ENCODE assay signal across 17 cellular contexts in genomic region chr9:91824591-91825339, GRCh38.
DNase-seq lines count a peak whose midpoint lies in the region; ATAC-seq, FAIRE-seq and TF ChIP-seq lines count a peak whose summit lies in the region.
"Had no signal": no experiment of that assay in that cellular context is flagged by ENCODE, and none has a peak within 500 bp of the region (broad histone marks: within the 10 kb centered on the region; RNA-seq: fewer than 3 reads in every experiment).

No MANE protein-coding gene starts in this region.

- peak; percentile 89 for DNase-seq in adipocyte (ENCODE audit: low read depth)
- no peak for DNase-seq in omental fat pad (ENCODE audit: low spot score)
- no peak for DNase-seq in NAMALWA (ENCODE audit: low spot score)
- no peak for DNase-seq in D721Med (ENCODE audit: insufficient read length, low spot score)
- no peak for DNase-seq in mesenteric fat pad (ENCODE audit: low spot score)
- DNase-seq: activated CD4-positive, alpha-beta memory T cell treated with anti-CD3 and anti-CD28 coated beads, Interleukin-2, amount 10 ng/mL, durations not matched to agents 7 days and 5 days; caudate nucleus; naive B cell; NCI-H1694 treated with DMSO at 0.1 percent for 48 hours; NCI-H774; testis had no signal

- H3K9me3 ChIP-seq in adipocyte (ENCODE audit: control insufficient read depth, low read length) (peaks cover 4% of the 10 kb centered on the region), gastroesophageal sphincter (no peaks in the 10 kb centered on the region)
- H3K9me3 ChIP-seq: A549, testis had no signal

- H3K36me3 ChIP-seq in ACC112 (ENCODE audit: insufficient read depth, low read length) = no peaks in the 10 kb centered on the region
- no peaks in the 10 kb centered on the region for H3K36me3 ChIP-seq in adipocyte (ENCODE audit: control insufficient read depth, insufficient read depth, low read length, severe bottlenecking)
- H3K36me3 ChIP-seq in gastroesophageal sphincter = no peaks in the 10 kb centered on the region

- no peak for TF ChIP-seq POLR2A in gastroesophageal sphincter (IDR thresholded peaks at IDR 0.05)

- peaks cover 17% of the 10 kb centered on the region for H3K4me1 ChIP-seq in ACC112 (ENCODE audit: control insufficient read depth, insufficient read depth, low read length, unreplicated experiment)
- peaks cover 30% of the 10 kb centered on the region for H3K4me1 ChIP-seq in adipocyte (ENCODE audit: control insufficient read depth, insufficient read depth, low read length)
- peaks cover 0 to 48% (median 4%) of the 10 kb centered on the region in 3 donors for H3K4me1 ChIP-seq in gastroesophageal sphincter
- H3K4me1 ChIP-seq: A549, testis had no signal

- ATAC-seq in gastroesophageal sphincter = peak; percentile 74
- peak; percentile 46 for ATAC-seq in omental fat pad (ENCODE audit: low FRiP score)
- ATAC-seq in HG03571 (IDR thresholded peaks at IDR 0.05; ENCODE audit: unreplicated experiment) = no peak
- ATAC-seq: A549, K562 had no signal

- H3K27ac ChIP-seq in ACC112 (ENCODE audit: low read depth, low read length) = peak overlapping the region; percentile 34
- peak overlapping the region in 3 of 4 donors; percentile 21 to 57 (median 38) for H3K27ac ChIP-seq in gastroesophageal sphincter
- H3K27ac ChIP-seq: A549, testis had no signal

- H3K9ac ChIP-seq in adipocyte (ENCODE audit: low read length) = peak overlapping the region; percentile 60

- TF ChIP-seq CTCF in gastroesophageal sphincter (IDR thresholded peaks at IDR 0.05) (no peak), omental fat pad (IDR thresholded peaks at IDR 0.05) (no peak), D721Med (IDR thresholded peaks at IDR 0.05; ENCODE audit: insufficient read depth, missing control alignments) (no peak)

- H3K79me2 ChIP-seq in ACC112 (ENCODE audit: control insufficient read depth, insufficient read depth, low read length, unreplicated experiment) = peaks cover 3% of the 10 kb centered on the region

- 29 to 59% methylated on average over 3 to 7 of the region's 19 CpGs for WGBS in gastroesophageal sphincter (ENCODE audit: low coverage in 1 of 2), 2 donors

- no peaks in the 10 kb centered on the region for H3K27me3 ChIP-seq in ACC112 (ENCODE audit: insufficient read depth, low read length)
- no peaks in the 10 kb centered on the region for H3K27me3 ChIP-seq in adipocyte (replicated peaks; ENCODE audit: control insufficient read depth, insufficient read depth, low read length)
- H3K27me3 ChIP-seq in gastroesophageal sphincter = no peaks in the 10 kb centered on the region
- H3K27me3 ChIP-seq: testis had no signal

- peak overlapping the region; percentile 76 for H2AFZ ChIP-seq in ACC112 (ENCODE audit: low read length, unreplicated experiment)

- no peak for FAIRE-seq in D721Med (lab: Jason Lieb, UNC)
- FAIRE-seq: A549, K562, TTC549 had no signal

- H3K4me3 ChIP-seq in ACC112 (ENCODE audit: low read depth, low read length) (peak overlapping the region; percentile 7; the same call in 1 of the 2 replicates), adipocyte (ENCODE audit: low read length) (peak overlapping the region; percentile 61), gastroesophageal sphincter (no peak overlapping the region)
- H3K4me3 ChIP-seq: A549, K562, testis had no signal

- no peak for TF ChIP-seq EP300 in gastroesophageal sphincter (IDR thresholded peaks at IDR 0.05)

Comparison
In these comparisons a context has a peak if more than half of its experiments do, and no peak if none do; other contexts are left out.
1. H3K4me3 ChIP-seq: peak in ACC112 (single experiment) and adipocyte (single experiment); none in gastroesophageal sphincter (0 of 2).